ENCODE assay signal across 6 cellular contexts in the genomic region with DNA sequence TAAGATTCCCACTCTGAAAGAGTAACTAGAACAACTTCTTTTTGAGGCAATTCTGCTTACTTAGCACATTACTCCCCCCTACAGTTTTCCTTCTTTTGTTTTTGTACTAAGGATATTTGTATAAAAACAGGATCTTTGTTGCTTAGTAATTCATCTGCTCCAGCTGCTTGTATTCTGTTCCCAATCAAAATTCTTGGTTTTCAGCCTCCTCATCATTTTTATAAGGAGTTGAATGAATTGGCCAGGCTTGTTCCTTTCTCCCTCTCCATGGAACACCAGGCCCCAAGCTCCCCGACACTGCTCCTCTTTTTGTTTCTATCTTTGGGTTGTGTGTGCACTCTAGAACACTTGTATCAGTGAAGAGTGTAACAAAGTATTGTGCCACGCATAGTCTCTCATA.
A peak's percentile ranks its signal among the peaks of the same experiment; 100 is the strongest.
DNase-seq lines count a peak whose midpoint lies in the region; FAIRE-seq and TF ChIP-seq lines count a peak whose summit lies in the region.
"Not testable (repeated sequence)": the region's sequence is repeated elsewhere in the genome, so short reads cannot be mapped to it uniquely, and the experiment has no call there.

No MANE protein-coding gene starts in this region.

- not testable (repeated sequence) for H3K9ac ChIP-seq in Karpas-422 (ENCODE audit: low read length); endothelial cell of umbilical vein (replicated peaks; ENCODE audit: extremely low read depth, insufficient read depth, low read length)

- not testable (repeated sequence) for H3K27me3 Mint-ChIP-seq in CD14-positive monocyte (ENCODE audit: low read depth in 3 of 3); osteocyte (ENCODE audit: unreplicated experiment)

- H3K4me3 Mint-ChIP-seq in CD14-positive monocyte; osteocyte (ENCODE audit: unreplicated experiment): not testable (repeated sequence)

- H3K27me3 ChIP-seq in Karpas-422 (ENCODE audit: low read length); endothelial cell of umbilical vein (ENCODE audit: control insufficient read depth in 2 of 2, insufficient read depth in 2 of 2, low read length in 2 of 2): not testable (repeated sequence)

- peak; percentile 26 for FAIRE-seq in endothelial cell of umbilical vein (lab: Jason Lieb, UNC)

- POLR2A ChIA-PET in endothelial cell of umbilical vein (lab: Charles Lee): not testable (repeated sequence)

- dilution Hi-C loops in endothelial cell of umbilical vein (cut with MboI; ENCODE audit: extremely low pct_ligation_motif_present, low sequenced_read_pairs): not testable (repeated sequence)

- H3K9me3 Mint-ChIP-seq in CD14-positive monocyte; osteocyte (ENCODE audit: unreplicated experiment): not testable (repeated sequence)

- not testable (repeated sequence) for H3K9me3 ChIP-seq in Karpas-422 (ENCODE audit: low read length); endothelial cell of umbilical vein (replicated peaks; ENCODE audit: control insufficient read depth, insufficient read depth, low read length)

- H3K36me3 ChIP-seq in Karpas-422 (ENCODE audit: insufficient read depth, low read length); endothelial cell of umbilical vein (ENCODE audit: control insufficient read depth in 2 of 2, extremely low read depth in 1 of 2, insufficient read depth in 2 of 2, low read length in 2 of 2): not testable (repeated sequence)

- H3K27ac Mint-ChIP-seq in CD14-positive monocyte (peak overlapping the region in 4 of 7 donors; percentile 18 to 70 (median 62)), osteocyte (ENCODE audit: unreplicated experiment) (peak overlapping the region; percentile 76)

- not testable (repeated sequence) for TF ChIP-seq CTCF in CD14-positive monocyte (IDR thresholded peaks at IDR 0.05); endothelial cell of umbilical vein (IDR thresholded peaks at IDR 0.05; ENCODE audit: extremely low read depth in 1 of 2, insufficient read depth in 1 of 2, low read depth in 1 of 2, low read length in 2 of 2); osteocyte (IDR thresholded peaks at IDR 0.05)

- H3K36me3 Mint-ChIP-seq in CD14-positive monocyte: peaks cover 3 to 12% of the 10 kb centered on the region in 2 donors
- not testable (repeated sequence) for H3K36me3 Mint-ChIP-seq in osteocyte (ENCODE audit: unreplicated experiment)

- not testable (repeated sequence) for H3K4me3 ChIP-seq in Karpas-422 (ENCODE audit: low read length); endothelial cell of umbilical vein (replicated peaks in 1 of 3; ENCODE audit: insufficient read depth in 1 of 3, low read depth in 1 of 3, low read length in 3 of 3)

- not testable (repeated sequence) for H3K27ac ChIP-seq in Karpas-422 (ENCODE audit: low read length); endothelial cell of umbilical vein (ENCODE audit: insufficient read depth, low read depth, low read length)

- CTCF ChIA-PET in endothelial cell of umbilical vein (lab: Charles Lee): not testable (repeated sequence)

- intact Hi-C loops in CD14-positive monocyte (cut with micrococcal nuclease); endothelial cell of umbilical vein (cut with micrococcal nuclease): not testable (repeated sequence)

- H3K4me2 ChIP-seq in Karpas-422 (ENCODE audit: low read depth, low read length, poor library complexity, severe bottlenecking); endothelial cell of umbilical vein (ENCODE audit: insufficient read depth, low read length): not testable (repeated sequence)

- not testable (repeated sequence) for H4K20me1 ChIP-seq in Karpas-422 (ENCODE audit: insufficient read depth, low read depth, low read length); endothelial cell of umbilical vein (replicated peaks; ENCODE audit: control insufficient read depth, extremely low read depth, insufficient read depth, low read length)

- H2AFZ ChIP-seq in Karpas-422 (ENCODE audit: low read length); endothelial cell of umbilical vein (ENCODE audit: low read depth, low read length): not testable (repeated sequence)

- H3K4me1 Mint-ChIP-seq in CD14-positive monocyte (peaks cover 10% of the 10 kb centered on the region), osteocyte (ENCODE audit: unreplicated experiment) (peaks cover 13% of the 10 kb centered on the region)

- not testable (repeated sequence) for H3K79me2 ChIP-seq in Karpas-422 (ENCODE audit: low read length); endothelial cell of umbilical vein (ENCODE audit: control insufficient read depth, insufficient read depth, low read length)

- not testable (repeated sequence) for H3K4me1 ChIP-seq in Karpas-422 (ENCODE audit: low read length); endothelial cell of umbilical vein (ENCODE audit: control insufficient read depth, extremely low read depth, insufficient read depth, low read length)

- not testable (repeated sequence) for H3K9me2 ChIP-seq in Karpas-422 (replicated peaks; ENCODE audit: insufficient read depth, low read length)

- not testable (repeated sequence) for H3K9me1 ChIP-seq in endothelial cell of umbilical vein (replicated peaks; ENCODE audit: control insufficient read depth, extremely low read depth, insufficient read depth, low read length)

- TF ChIP-seq POLR2A in endothelial cell of umbilical vein (IDR thresholded peaks at IDR 0.05; ENCODE audit: low read depth, low read length): not testable (repeated sequence)

- BruUV-seq in endothelial cell of umbilical vein (replicated peaks; lab: Mats Ljungman, UMichigan): not testable (repeated sequence)

- not testable (repeated sequence) for DNase-seq in CD14-positive monocyte (ENCODE audit: low spot score); endothelial cell of umbilical vein (ENCODE audit: low read depth, low spot score); osteocyte (ENCODE audit: extremely low spot score, unreplicated experiment)
- DNase-seq in Karpas-422 (peak; percentile 2), brain pericyte (ENCODE audit: low read depth, low spot score) (peak; percentile 30), fibroblast of peridontal ligament (ENCODE audit: extremely low read depth) (peak; percentile 58)
